In the genomic region with DNA sequence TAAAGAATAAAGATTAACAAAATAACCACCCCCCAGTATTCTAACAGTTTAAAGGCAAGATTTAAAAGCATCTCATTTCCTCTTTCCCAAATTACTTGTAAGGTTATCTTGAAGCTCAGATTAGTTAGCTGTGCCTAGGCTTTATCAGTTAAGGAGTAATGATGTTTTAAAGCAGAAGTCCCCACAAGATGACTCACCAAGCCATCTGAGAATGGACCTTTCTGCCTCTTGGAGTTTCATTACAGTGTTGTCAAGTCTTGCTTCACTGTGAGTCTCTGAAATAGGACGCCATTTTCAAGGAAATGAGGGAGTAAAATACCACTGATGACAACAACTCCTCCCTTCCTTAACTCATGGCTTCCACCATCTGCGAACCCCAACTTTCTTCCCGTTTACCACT, we compare ENCODE assay signal across 12 cellular contexts. TPM values are rescaled to one million over a fixed set of nuclear protein-coding genes. Genes with fewer than 3 reads are reported as not detected.
DNase-seq lines count a peak whose midpoint lies in the region; ATAC-seq and TF ChIP-seq lines count a peak whose summit lies in the region.
"Had no signal": no experiment of that assay in that cellular context is flagged by ENCODE, and none has a peak within 500 bp of the region (broad histone marks: within the 10 kb centered on the region; RNA-seq: fewer than 3 reads in every experiment).

No MANE protein-coding gene starts in this region.

- no peak overlapping the region for H3K4ac ChIP-seq in mesenchymal stem cell (ENCODE audit: low read depth in 1 of 2, low read length in 2 of 2)

- H3K4me3 ChIP-seq in mesenchymal stem cell (ENCODE audit: insufficient read depth in 1 of 2, low read depth in 1 of 2, low read length in 2 of 2) (no peak overlapping the region), Peyer's patch (no peak overlapping the region)
- H3K4me3 ChIP-seq: prostate gland, thoracic aorta had no signal

- H2BK120ac ChIP-seq in mesenchymal stem cell (ENCODE audit: low read depth, low read length) = no peak overlapping the region

- TF ChIP-seq POLR2A in Peyer's patch (IDR thresholded peaks at IDR 0.05) = no peak

- no peak overlapping the region for H4K8ac ChIP-seq in mesenchymal stem cell (ENCODE audit: low read length)

- TF ChIP-seq CTCF in Peyer's patch (IDR thresholded peaks at IDR 0.05) = no peak

- H2BK12ac ChIP-seq in mesenchymal stem cell (ENCODE audit: low read length in 2 of 2) = no peak overlapping the region

- H2BK5ac ChIP-seq in mesenchymal stem cell (ENCODE audit: low read depth, low read length, poor library complexity, severe bottlenecking) = no peak overlapping the region

- H2AFZ ChIP-seq in mesenchymal stem cell (ENCODE audit: low read depth, low read length) = no peak overlapping the region

- no peak overlapping the region for H2AK5ac ChIP-seq in mesenchymal stem cell (ENCODE audit: low read length, severe bottlenecking)

- no peak overlapping the region for H3K14ac ChIP-seq in mesenchymal stem cell (ENCODE audit: low read length in 2 of 2)

- H3K4me1 ChIP-seq in mesenchymal stem cell (ENCODE audit: control insufficient read depth, insufficient read depth, low read depth, low read length) = no peaks in the 10 kb centered on the region
- H3K4me1 ChIP-seq in Peyer's patch = no peaks in the 10 kb centered on the region
- H3K4me1 ChIP-seq: prostate gland had no signal

- H3K4me2 ChIP-seq in mesenchymal stem cell (ENCODE audit: low read length, poor library complexity, severe bottlenecking) = no peak overlapping the region

- no peak overlapping the region for H3K9ac ChIP-seq in mesenchymal stem cell (ENCODE audit: low read length)

- no peak overlapping the region for H4K91ac ChIP-seq in mesenchymal stem cell (ENCODE audit: low read length)

- H2BK15ac ChIP-seq in mesenchymal stem cell (ENCODE audit: low read depth, poor library complexity, severe bottlenecking) = no peak overlapping the region

- no peak overlapping the region for H3K23ac ChIP-seq in mesenchymal stem cell (ENCODE audit: low read length in 2 of 2)

- WGBS in mesenchymal stem cell = 77% methylated on average over 3 of the region's 3 CpGs

- ATAC-seq in GM19463 (IDR thresholded peaks at IDR 0.05; ENCODE audit: unreplicated experiment) (peak; percentile 76), HG03378 (IDR thresholded peaks at IDR 0.05; ENCODE audit: unreplicated experiment) (peak; percentile 56)

- H3K18ac ChIP-seq in mesenchymal stem cell (ENCODE audit: low read depth in 1 of 2, low read length in 2 of 2) = no peak overlapping the region

- H3K27ac ChIP-seq in mesenchymal stem cell (ENCODE audit: low read length, poor library complexity, severe bottlenecking) (no peak overlapping the region), Peyer's patch (no peak overlapping the region)
- H3K27ac ChIP-seq: prostate gland, thoracic aorta had no signal

- H3K27me3 ChIP-seq in mesenchymal stem cell (ENCODE audit: control insufficient read depth in 1 of 2, insufficient read depth in 1 of 2, low read length in 2 of 2) (no peaks in the 10 kb centered on the region), Peyer's patch (no peaks in the 10 kb centered on the region)

- H3K79me1 ChIP-seq in mesenchymal stem cell (replicated peaks; ENCODE audit: low read length, poor library complexity, severe bottlenecking) = no peaks in the 10 kb centered on the region

- DNase-seq in SIG-M5 (lab: John Stamatoyannopoulos, UW) (peak; percentile 22), mesenchymal stem cell (peak; percentile 34), NCI-H146 (lab: John Stamatoyannopoulos, UW) (no peak), NCI-H1930 (lab: John Stamatoyannopoulos, UW) (no peak), NCI-H446 treated with DMSO at 0.1 percent for 48 hours (lab: John Stamatoyannopoulos, UW) (no peak), Peyer's patch (no peak)
- DNase-seq: head of caudate nucleus, SW 1271 had no signal

- H3K9me3 ChIP-seq in mesenchymal stem cell (ENCODE audit: control insufficient read depth, low read length) (no peaks in the 10 kb centered on the region), Peyer's patch (no peaks in the 10 kb centered on the region)
- H3K9me3 ChIP-seq: prostate gland, thoracic aorta had no signal

- H3K36me3 ChIP-seq in mesenchymal stem cell (ENCODE audit: control insufficient read depth in 1 of 2, insufficient read depth in 2 of 2, low read depth in 1 of 2, low read length in 2 of 2) (no peaks in the 10 kb centered on the region), Peyer's patch (no peaks in the 10 kb centered on the region)
- H3K36me3 ChIP-seq: prostate gland, thoracic aorta had no signal

RNA-seq across cellular contexts. Expression of a gene that starts 35.9 kb away (rescaled TPM):
- not detected for polyA plus RNA-seq in mesenchymal stem cell (2013, experiment 1 of 2)
- not detected for polyA plus RNA-seq in mesenchymal stem cell (2013, experiment 2 of 2)
- total RNA-seq in Peyer's patch = 1 to 10 TPM in 3 of 4 donors, not detected in 1; 1.6 to 7.4 (median 3.9) TPM

Comparison
In these comparisons a context has a peak if more than half of its experiments do, and no peak if none do; other contexts are left out.
1. DNase-seq: peak in SIG-M5 (single experiment) and mesenchymal stem cell (single experiment); none in NCI-H146 (single experiment), NCI-H1930 (0 of 2), NCI-H446 treated with DMSO at 0.1 percent for 48 hours (single experiment) and Peyer's patch (0 of 3).